Comparison of ENCODE assay signal across 19 cellular contexts in the genomic region with DNA sequence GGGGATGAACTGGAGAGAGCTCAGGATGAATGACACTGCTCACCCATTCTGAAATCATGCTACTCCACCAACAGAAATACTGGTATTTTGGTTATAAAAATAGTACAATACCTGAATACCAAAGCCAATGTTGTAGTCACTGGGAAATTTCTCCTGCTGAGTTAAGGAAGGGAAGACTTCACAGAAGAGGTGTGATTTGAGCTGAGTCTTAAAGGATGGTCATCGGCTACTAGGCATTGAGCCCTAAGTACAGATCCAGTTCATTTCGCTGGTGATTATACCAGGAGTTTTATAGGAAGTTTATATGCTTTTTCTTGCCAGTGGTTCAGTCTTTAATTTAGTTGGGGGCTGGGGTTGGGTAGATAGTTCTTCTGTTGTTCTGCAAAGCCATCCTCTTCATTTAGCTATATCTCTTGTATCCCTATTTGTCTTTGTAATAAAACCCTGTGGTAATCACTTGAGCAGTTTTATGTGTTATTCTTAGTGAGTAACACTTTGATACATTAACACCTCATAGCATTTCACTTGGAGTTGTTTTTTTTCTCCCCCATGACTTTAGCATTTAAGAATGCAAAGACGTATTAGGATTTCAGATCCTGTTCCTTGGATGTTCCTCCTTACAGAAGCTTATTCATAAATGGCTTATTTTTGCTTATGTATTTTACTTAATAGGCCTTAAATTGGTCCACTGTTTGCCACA.
A peak's percentile ranks its signal among the peaks of the same experiment; 100 is the strongest.
DNase-seq lines count a peak whose midpoint lies in the region; ATAC-seq and TF ChIP-seq lines count a peak whose summit lies in the region.
"Had no signal": no experiment of that assay in that cellular context is flagged by ENCODE, and none has a peak within 500 bp of the region (broad histone marks: within the 10 kb centered on the region; RNA-seq: fewer than 3 reads in every experiment).

No MANE protein-coding gene starts in this region.

- in situ Hi-C loops in Panc1 (cut with HindIII; ENCODE audit: low pct_unique_long_range_greater_than_20kb, low sequenced_read_pairs), result no loop called here

- BruUV-seq in Panc1 (replicated peaks; lab: Mats Ljungman, UMichigan), result no TSS peak

- intact Hi-C loops in Panc1 (cut with micrococcal nuclease; ENCODE audit: unreplicated experiment), result loop anchor here (10.0 kb wide), 1 partner anchor 242 kb away; the partner anchor contains the start of gene FOSL2

- H3K4me3 ChIP-seq in Panc1 (ENCODE audit: low read depth in 2 of 2, low read length in 2 of 2) (no peak overlapping the region), osteoblast (ENCODE audit: insufficient read depth, low read length) (no peak overlapping the region)
- H3K4me3 ChIP-seq: gastroesophageal sphincter, MG63, thoracic aorta had no signal

- peak overlapping the region; percentile 6 for H3K4me2 ChIP-seq in osteoblast (ENCODE audit: insufficient read depth, low read length)

- H3K27me3 ChIP-seq in Panc1 (ENCODE audit: control insufficient read depth, insufficient read depth, low read length), result no peaks in the 10 kb centered on the region
- no peaks in the 10 kb centered on the region for H3K27me3 ChIP-seq in osteoblast (ENCODE audit: insufficient read depth, low read length)
- H3K27me3 ChIP-seq: gastroesophageal sphincter, MG63 had no signal

- TF ChIP-seq CTCF in Panc1 (IDR thresholded peaks at IDR 0.05) (no peak), osteoblast (IDR thresholded peaks at IDR 0.05; ENCODE audit: extremely low read depth, low read depth, low read length) (no peak)

- peaks cover 13% of the 10 kb centered on the region; the same call in 1 of the 2 replicates for H3K9me3 ChIP-seq in Panc1 (ENCODE audit: control insufficient read depth, insufficient read depth, low read depth, low read length)
- peaks cover 2% of the 10 kb centered on the region for H3K9me3 ChIP-seq in osteoblast (ENCODE audit: low read depth, low read length)

- CTCF ChIA-PET in Panc1 (lab: Charles Lee), result interaction anchor here (0.7 kb wide), 1 partner anchor 12 kb away, joined by 7 read pairs; no protein-coding TSS in a partner anchor

- no peaks in the 10 kb centered on the region for H4K20me1 ChIP-seq in osteoblast (ENCODE audit: insufficient read depth, low read length)

- H3K36me3 ChIP-seq in Panc1 (ENCODE audit: control insufficient read depth, insufficient read depth, low read length) (no peaks in the 10 kb centered on the region), osteoblast (ENCODE audit: insufficient read depth, low read length) (no peaks in the 10 kb centered on the region)
- H3K36me3 ChIP-seq: gastroesophageal sphincter, thoracic aorta had no signal

- POLR2A ChIA-PET in Panc1 (lab: Charles Lee), result no interaction called here

- H3K27ac ChIP-seq in Panc1 (ENCODE audit: low read length) (peak overlapping the region; percentile 40; the same call in 1 of the 2 replicates), osteoblast (ENCODE audit: low read depth, low read length) (peak overlapping the region; percentile 30)
- H3K27ac ChIP-seq: gastroesophageal sphincter, thoracic aorta had no signal

- H3K4me1 ChIP-seq in Panc1 (ENCODE audit: control insufficient read depth, insufficient read depth, low read length) (peaks cover 7% of the 10 kb centered on the region; the same call in 1 of the 2 replicates), osteoblast (ENCODE audit: insufficient read depth, low read length) (peaks cover 16% of the 10 kb centered on the region)
- H3K4me1 ChIP-seq: gastroesophageal sphincter had no signal

- H2AFZ ChIP-seq in osteoblast (ENCODE audit: low read length), result no peak overlapping the region

- no peaks in the 10 kb centered on the region for H3K79me2 ChIP-seq in osteoblast (ENCODE audit: insufficient read depth, low read length)

- DNase-seq in AG20443 (ENCODE audit: low spot score) (peak; percentile 19), Panc1 (ENCODE audit: low read depth, low spot score) (peak; percentile 61), fibroblast of peridontal ligament (ENCODE audit: extremely low read depth) (peak; percentile 17), osteoblast (ENCODE audit: insufficient read length, low spot score, missing footprints) (no peak), amygdala (lab: John Stamatoyannopoulos, UW) (no peak), putamen (ENCODE audit: low spot score) (no peak)
- DNase-seq in activated effector memory CD4-positive, alpha-beta T cell treated with anti-CD3 and anti-CD28 coated beads, Interleukin-2, amount 50 U/mL, for 16 hours, result no peak
- DNase-seq: activated gamma-delta T cell; aorta; GF-D8; MG63; NCI-H2029 treated with DMSO at 0.1 percent for 48 hours; NCI-H526 treated with DMSO at 0.1 percent for 48 hours; posterior cingulate gyrus; stimulated activated CD4-positive, alpha-beta T cell treated with anti-CD3 and anti-CD28 coated beads, Interleukin-1b, Interleukin-23, amount 100 ng/mL, for 48 hours had no signal

- ATAC-seq in Panc1 (peak; percentile 84), GM18520 (IDR thresholded peaks at IDR 0.05; ENCODE audit: unreplicated experiment) (no peak)
- ATAC-seq: gastroesophageal sphincter, WTC11 had no signal

Comparison
In these comparisons a context has a peak if more than half of its experiments do, and no peak if none do; other contexts are left out.
1. DNase-seq: peak in AG20443 (single experiment), Panc1 (single experiment) and fibroblast of peridontal ligament (single experiment); none in osteoblast (single experiment), activated effector memory CD4-positive, alpha-beta T cell treated with anti-CD3 and anti-CD28 coated beads, Interleukin-2, amount 50 U/mL, for 16 hours (single experiment), amygdala (0 of 56) and putamen (single experiment).